In the genomic region with DNA sequence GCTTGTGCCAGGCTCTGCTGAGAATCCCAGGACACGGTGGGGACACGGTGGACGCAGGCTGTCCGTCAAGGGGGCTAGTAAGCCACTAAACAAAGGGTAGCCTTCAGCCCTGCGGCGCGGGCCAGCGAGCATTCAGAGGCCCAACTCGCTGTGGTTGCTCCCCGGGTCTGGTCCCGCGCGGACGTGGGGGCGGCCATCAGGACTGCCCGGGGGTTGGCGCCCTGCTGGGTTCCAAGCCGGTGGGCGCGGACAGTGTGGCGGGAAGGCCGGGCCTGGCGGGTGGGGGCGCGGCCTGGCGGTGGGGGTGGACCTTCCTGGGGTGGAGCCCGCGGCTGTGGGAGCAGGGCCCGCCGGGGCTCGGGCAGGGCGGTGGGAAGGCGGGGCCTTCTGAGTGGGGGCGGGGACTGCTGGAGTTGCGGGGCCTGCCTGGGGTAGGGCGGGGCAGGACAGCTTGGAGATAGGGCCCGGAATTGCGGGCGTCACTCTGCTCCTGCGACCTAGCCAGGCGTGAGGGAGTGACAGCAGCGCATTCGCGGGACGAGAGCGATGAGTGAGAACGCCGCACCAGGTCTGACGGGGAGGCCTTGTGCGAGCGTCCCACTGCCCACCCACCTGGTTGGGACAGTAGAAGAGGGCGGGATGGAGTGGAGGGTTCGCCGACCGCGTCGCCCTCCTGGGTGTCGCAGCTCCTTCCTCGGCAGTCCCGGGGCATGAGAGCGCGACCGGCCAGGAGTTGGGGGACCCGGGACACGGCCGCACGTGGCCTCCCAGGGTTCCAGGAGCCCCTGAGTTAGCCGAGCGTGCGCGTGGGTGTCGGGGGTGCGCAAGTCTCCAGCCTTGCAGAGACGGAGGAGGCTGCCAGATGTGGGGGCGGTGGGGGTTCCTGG, we compare ENCODE assay signal across 8 cellular contexts. TPM values are rescaled to one million over a fixed set of nuclear protein-coding genes. Genes with fewer than 3 reads are reported as not detected.
DNase-seq lines count a peak whose midpoint lies in the region; ATAC-seq and TF ChIP-seq lines count a peak whose summit lies in the region.

A gene with protein sequence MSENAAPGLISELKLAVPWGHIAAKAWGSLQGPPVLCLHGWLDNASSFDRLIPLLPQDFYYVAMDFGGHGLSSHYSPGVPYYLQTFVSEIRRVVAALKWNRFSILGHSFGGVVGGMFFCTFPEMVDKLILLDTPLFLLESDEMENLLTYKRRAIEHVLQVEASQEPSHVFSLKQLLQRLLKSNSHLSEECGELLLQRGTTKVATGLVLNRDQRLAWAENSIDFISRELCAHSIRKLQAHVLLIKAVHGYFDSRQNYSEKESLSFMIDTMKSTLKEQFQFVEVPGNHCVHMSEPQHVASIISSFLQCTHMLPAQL (plus strand): TSS at position 482 of the 887 bp plus-strand sequence. CDS start 65 bp downstream, at position 547.

- no peaks in the 10 kb centered on the region for H3K36me3 ChIP-seq in KOPT-K1 (ENCODE audit: insufficient read depth, low read length)
- no peaks in the 10 kb centered on the region for H3K36me3 ChIP-seq in right atrium auricular region
- no peaks in the 10 kb centered on the region for H3K36me3 ChIP-seq in psoas muscle (ENCODE audit: insufficient read depth in 1 of 2, low read depth in 1 of 2)

- peaks cover 0 to 7% of the 10 kb centered on the region in 2 donors for H3K4me1 ChIP-seq in right atrium auricular region
- H3K4me1 ChIP-seq in psoas muscle: peaks cover 5% of the 10 kb centered on the region

- ATAC-seq in GM19395 (IDR thresholded peaks at IDR 0.05; ENCODE audit: unreplicated experiment): peak; percentile 55
- ATAC-seq in psoas muscle: peak; percentile 88 to 95 (median 92)

- peak; percentile 83 for DNase-seq in AG10803 (ENCODE audit: low read depth)
- DNase-seq in T-helper 2 cell: peak; percentile 72 to 86 (median 79)
- peak in 53 of 56 donors; percentile 18 to 94 (median 61) for DNase-seq in amygdala (lab: John Stamatoyannopoulos, UW)
- peak; percentile 86 for DNase-seq in right atrium auricular region (ENCODE audit: low spot score)
- DNase-seq in psoas muscle: peak; percentile 89 to 93
- peak; percentile 90 for DNase-seq in ureter (ENCODE audit: low spot score)

- H3K4me3 ChIP-seq in AG10803 (ENCODE audit: low read length) (peak within 1 kb of the TSS; percentile 93), right atrium auricular region (peak within 1 kb of the TSS; percentile 38 to 62), psoas muscle (peak within 1 kb of the TSS; percentile 72)

- H3K27ac ChIP-seq in KOPT-K1 (ENCODE audit: low read depth, low read length, poor library complexity, severe bottlenecking) (peak within 1 kb of the TSS; percentile 89), right atrium auricular region (peak within 1 kb of the TSS in 1 of 2 donors; percentile 45), psoas muscle (no peak within 1 kb of the TSS)

- TF ChIP-seq CTCF in AG10803 (conservative IDR thresholded peaks at IDR 0.05; ENCODE audit: low read length) (no peak), right atrium auricular region (IDR thresholded peaks at IDR 0.05) (no peak), psoas muscle (IDR thresholded peaks at IDR 0.05) (no peak)

- intact Hi-C loops in psoas muscle (cut with DNase I): loop anchor here in 1 of 2 donors (2.0 kb wide), 1 partner anchor 21 kb away; no protein-coding TSS in a partner anchor

- H3K27me3 ChIP-seq in right atrium auricular region (no peaks in the 10 kb centered on the region), psoas muscle (ENCODE audit: insufficient read depth in 3 of 3, low read length in 2 of 3) (no peaks in the 10 kb centered on the region)

- H3K9me3 ChIP-seq in KOPT-K1 (ENCODE audit: insufficient read depth, low read length, poor library complexity, severe bottlenecking): no peaks in the 10 kb centered on the region
- no peaks in the 10 kb centered on the region for H3K9me3 ChIP-seq in right atrium auricular region
- H3K9me3 ChIP-seq in psoas muscle: no peaks in the 10 kb centered on the region

- WGBS in psoas muscle, 3 donors: 2 to 5% (median 2%) methylated on average over 17 to 75 of the region's 75 CpGs

RNA-seq across cellular contexts. Expression of the gene that starts here (rescaled TPM):
- total RNA-seq in right atrium auricular region (1 to 10 TPM; 2.4 to 3.9 TPM), psoas muscle (1 to 10 TPM in 2 of 4 donors, under 1 TPM in 2; 0.82 to 1.6 (median 0.97) TPM), ureter (10.8 TPM)
- 1 to 10 TPM in 2 of 3 donors, under 1 TPM in 1; 0.96 to 1.5 (median 1.1) TPM for polyA plus RNA-seq in psoas muscle
